In genomic region chr21:31281561-31281960, GRCh38 we compare ENCODE assay signal across 15 cellular contexts.
"Had no signal": no experiment of that assay in that cellular context is flagged by ENCODE, and none has a peak within 500 bp of the region (broad histone marks: within the 10 kb centered on the region; RNA-seq: fewer than 3 reads in every experiment).

No MANE protein-coding gene starts in this region.

- DNase-seq: activated CD4-positive, alpha-beta T cell treated with anti-CD3 and anti-CD28 coated beads for 1 hour; activated CD4-positive, alpha-beta T cell treated with anti-CD3 and anti-CD28 coated beads, Interleukin-2, amount 50 U/mL, for 4 hours; activated naive CD4-positive, alpha-beta T cell treated with Interleukin-2 at 50 U/mL for 16 hours; activated T-cell treated with anti-CD3 and anti-CD28 coated beads for 4 hours; caudate nucleus; colonic mucosa; naive B cell; small intestine; upper lobe of left lung had no signal

- H3K9me3 ChIP-seq: colonic mucosa, neutrophil, right atrium auricular region, stomach, testis, upper lobe of left lung had no signal

- H3K4me1 Mint-ChIP-seq: naive B cell had no signal

- H3K36me3 ChIP-seq: colonic mucosa, neutrophil, right atrium auricular region, stomach, upper lobe of left lung had no signal

- H3K4me3 Mint-ChIP-seq: naive B cell had no signal

- H3K4me1 ChIP-seq: colonic mucosa, upper lobe of left lung had no signal

- H3K36me3 Mint-ChIP-seq: naive B cell had no signal

- H3K27me3 ChIP-seq: colonic mucosa, neutrophil, right atrium auricular region, stomach, testis, upper lobe of left lung had no signal

- H3K27me3 Mint-ChIP-seq: naive B cell had no signal

- H3K4me3 ChIP-seq: colonic mucosa, right atrium auricular region, stomach, testis, upper lobe of left lung had no signal

- FAIRE-seq: endometrium, islet of Langerhans, small intestine had no signal

- H3K27ac Mint-ChIP-seq: naive B cell had no signal

- H3K27ac ChIP-seq: colonic mucosa, neutrophil, right atrium auricular region, testis, upper lobe of left lung had no signal
